Comparison of ENCODE assay signal across 10 cellular contexts in the genomic region with DNA sequence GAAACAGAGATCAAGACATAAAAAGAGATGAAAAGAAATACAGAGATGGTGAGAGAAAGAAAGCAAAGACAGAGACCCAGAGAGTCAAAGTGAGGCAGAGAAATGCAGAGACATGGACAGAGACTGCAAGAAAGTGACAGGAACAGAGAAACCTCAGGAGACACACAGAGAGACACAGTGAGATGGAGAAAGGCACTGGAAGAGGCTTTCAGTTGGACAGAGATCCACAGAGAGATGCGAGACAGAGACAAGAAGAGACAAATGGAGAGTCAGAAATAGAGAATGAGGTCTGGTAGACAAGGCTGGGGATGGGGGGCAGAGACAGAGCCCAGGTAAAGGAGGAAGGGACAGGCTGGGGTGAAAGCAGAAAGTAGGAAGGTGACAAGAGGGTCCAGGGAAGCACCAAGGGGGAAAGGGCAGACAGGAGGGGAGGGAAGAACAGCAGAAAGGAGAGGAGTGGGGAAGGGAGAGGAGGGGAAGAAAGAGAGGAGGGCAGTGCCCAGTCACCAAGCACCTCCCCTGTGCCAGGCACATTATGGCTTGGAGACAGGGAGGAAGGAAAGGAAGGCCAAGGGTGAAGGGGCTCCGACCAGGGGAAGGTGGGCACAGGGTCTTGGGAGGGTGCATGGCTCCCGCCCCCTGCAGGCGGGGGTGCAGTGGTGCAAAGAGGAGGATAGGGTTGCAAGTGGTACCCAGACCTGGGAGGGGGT. TPM values are rescaled to one million over a fixed set of nuclear protein-coding genes. Genes with fewer than 3 reads are reported as not detected.
DNase-seq lines count a peak whose midpoint lies in the region; ATAC-seq, FAIRE-seq and TF ChIP-seq lines count a peak whose summit lies in the region.
"Had no signal": no experiment of that assay in that cellular context is flagged by ENCODE, and none has a peak within 500 bp of the region (broad histone marks: within the 10 kb centered on the region; RNA-seq: fewer than 3 reads in every experiment).

No MANE protein-coding gene starts in this region.

- POLR2A ChIA-PET in endothelial cell of umbilical vein (lab: Charles Lee), result no interaction called here

- H3K27me3 ChIP-seq in cardiac muscle cell (peaks cover 95% of the 10 kb centered on the region), endothelial cell of umbilical vein (ENCODE audit: control insufficient read depth in 2 of 2, insufficient read depth in 2 of 2, low read length in 2 of 2) (peaks cover 59% of the 10 kb centered on the region in 2 experiments), colonic mucosa (peaks cover 44% of the 10 kb centered on the region)

- H3K4me3 ChIP-seq in cardiac muscle cell (no peak overlapping the region), endothelial cell of umbilical vein (replicated peaks in 1 of 3; ENCODE audit: insufficient read depth in 1 of 3, low read depth in 1 of 3, low read length in 3 of 3) (no peak overlapping the region), colonic mucosa (no peak overlapping the region)

- H3K4me1 ChIP-seq in cardiac muscle cell (ENCODE audit: low read depth), result peaks cover 5% of the 10 kb centered on the region
- peaks cover 8% of the 10 kb centered on the region for H3K4me1 ChIP-seq in endothelial cell of umbilical vein (ENCODE audit: control insufficient read depth, extremely low read depth, insufficient read depth, low read length)
- H3K4me1 ChIP-seq in colonic mucosa, result no peaks in the 10 kb centered on the region

- BruUV-seq in endothelial cell of umbilical vein (replicated peaks; lab: Mats Ljungman, UMichigan), result no TSS peak

- no peak overlapping the region for H3K9ac ChIP-seq in endothelial cell of umbilical vein (replicated peaks; ENCODE audit: extremely low read depth, insufficient read depth, low read length)
- no peak overlapping the region for H3K9ac ChIP-seq in colonic mucosa (ENCODE audit: low read depth in 2 of 2, low read length in 2 of 2)

- peak in 1 of 2 donors; percentile 15 for DNase-seq in cardiac muscle cell (ENCODE audit: low read depth in 1 of 2, low spot score in 1 of 2)
- DNase-seq in Right ventricle myocardium inferior (ENCODE audit: missing footprints), result no peak
- DNase-seq in NCI-H1105 (lab: John Stamatoyannopoulos, UW), result peak; percentile 14
- DNase-seq in endothelial cell of umbilical vein (ENCODE audit: low read depth, low spot score), result no peak
- DNase-seq in stimulated activated naive CD8-positive, alpha-beta T cell treated with anti-CD3 and anti-CD28 coated beads, Interleukin-15, amount 100 ng/mL, for 72 hours, result peak in 1 of 2 donors; percentile 34
- DNase-seq in colonic mucosa, result no peak
- DNase-seq in inferior parietal cortex (ENCODE audit: extremely low spot score), result no peak
- no peak for DNase-seq in HT-29 (ENCODE audit: low spot score)
- DNase-seq: aorta, NCI-H2171 had no signal

- TF ChIP-seq POLR2A in endothelial cell of umbilical vein (IDR thresholded peaks at IDR 0.05; ENCODE audit: low read depth, low read length), result no peak

- H4K20me1 ChIP-seq in endothelial cell of umbilical vein (replicated peaks; ENCODE audit: control insufficient read depth, extremely low read depth, insufficient read depth, low read length), result no peaks in the 10 kb centered on the region

- H3K36me3 ChIP-seq in cardiac muscle cell, result no peaks in the 10 kb centered on the region
- no peaks in the 10 kb centered on the region for H3K36me3 ChIP-seq in endothelial cell of umbilical vein (ENCODE audit: control insufficient read depth in 2 of 2, extremely low read depth in 1 of 2, insufficient read depth in 2 of 2, low read length in 2 of 2)
- no peaks in the 10 kb centered on the region for H3K36me3 ChIP-seq in colonic mucosa

- H3K4me2 ChIP-seq in endothelial cell of umbilical vein (ENCODE audit: insufficient read depth, low read length), result no peak overlapping the region

- dilution Hi-C loops in endothelial cell of umbilical vein (cut with MboI; ENCODE audit: extremely low pct_ligation_motif_present, low sequenced_read_pairs), result no loop called here

- H3K27me3 Mint-ChIP-seq in stimulated activated naive CD8-positive, alpha-beta T cell treated with anti-CD3 and anti-CD28 coated beads, Interleukin-15, amount 100 ng/mL, for 72 hours, result peaks cover 22% of the 10 kb centered on the region

- H3K27ac ChIP-seq in cardiac muscle cell (no peak overlapping the region), endothelial cell of umbilical vein (ENCODE audit: insufficient read depth, low read depth, low read length) (no peak overlapping the region), colonic mucosa (no peak overlapping the region)

- H3K79me2 ChIP-seq in endothelial cell of umbilical vein (ENCODE audit: control insufficient read depth, insufficient read depth, low read length), result no peaks in the 10 kb centered on the region

- TF ChIP-seq CTCF in cardiac muscle cell (IDR thresholded peaks at IDR 0.05; ENCODE audit: low read depth, low read length) (peak; percentile 38), endothelial cell of umbilical vein (IDR thresholded peaks at IDR 0.05; ENCODE audit: extremely low read depth in 1 of 2, insufficient read depth in 1 of 2, low read depth in 1 of 2, low read length in 2 of 2) (peak; percentile 32 to 58), colonic mucosa (IDR thresholded peaks at IDR 0.05) (no peak)

- FAIRE-seq in endothelial cell of umbilical vein (lab: Jason Lieb, UNC), result no peak

- H2AFZ ChIP-seq in endothelial cell of umbilical vein (ENCODE audit: low read depth, low read length), result no peak overlapping the region

- no peak for ATAC-seq in Right ventricle myocardium inferior
- ATAC-seq in stimulated activated naive CD8-positive, alpha-beta T cell treated with anti-CD3 and anti-CD28 coated beads, Interleukin-15, amount 100 ng/mL, for 72 hours, result peak; percentile 32

- no peaks in the 10 kb centered on the region for H3K9me3 Mint-ChIP-seq in stimulated activated naive CD8-positive, alpha-beta T cell treated with anti-CD3 and anti-CD28 coated beads, Interleukin-15, amount 100 ng/mL, for 72 hours

- H3K9me1 ChIP-seq in endothelial cell of umbilical vein (replicated peaks; ENCODE audit: control insufficient read depth, extremely low read depth, insufficient read depth, low read length), result no peaks in the 10 kb centered on the region

- no peaks in the 10 kb centered on the region for H3K9me3 ChIP-seq in cardiac muscle cell (ENCODE audit: low read depth)
- no peaks in the 10 kb centered on the region for H3K9me3 ChIP-seq in endothelial cell of umbilical vein (replicated peaks; ENCODE audit: control insufficient read depth, insufficient read depth, low read length)
- no peaks in the 10 kb centered on the region for H3K9me3 ChIP-seq in colonic mucosa

- H3K4me3 Mint-ChIP-seq in stimulated activated naive CD8-positive, alpha-beta T cell treated with anti-CD3 and anti-CD28 coated beads, Interleukin-15, amount 100 ng/mL, for 72 hours, result no peak overlapping the region

- no peak overlapping the region for H3K27ac Mint-ChIP-seq in stimulated activated naive CD8-positive, alpha-beta T cell treated with anti-CD3 and anti-CD28 coated beads, Interleukin-15, amount 100 ng/mL, for 72 hours

- intact Hi-C loops in Right ventricle myocardium inferior (cut with DNase I) (no loop called here), endothelial cell of umbilical vein (cut with micrococcal nuclease) (no loop called here), colonic mucosa (cut with DNase I) (no loop called here)

- CTCF ChIA-PET in endothelial cell of umbilical vein (lab: Charles Lee), result no interaction called here

- H3K4me1 Mint-ChIP-seq in stimulated activated naive CD8-positive, alpha-beta T cell treated with anti-CD3 and anti-CD28 coated beads, Interleukin-15, amount 100 ng/mL, for 72 hours, result peaks cover 20% of the 10 kb centered on the region

RNA-seq across cellular contexts. Expression of gene DEDD2, which starts 38.5 kb away (rescaled TPM):
- total RNA-seq in cardiac muscle cell, result 69.7 and 71.6 TPM in 2 replicates
- polyA plus RNA-seq in cardiac muscle cell, result 46.0 and 58.2 TPM in 2 replicates
- 16.7 TPM for total RNA-seq in Right ventricle myocardium inferior
- 19.3 and 19.5 TPM in 2 replicates for total RNA-seq in endothelial cell of umbilical vein
- polyA plus RNA-seq in endothelial cell of umbilical vein, result 34.8 and 38.5 TPM in 2 replicates
- polyA plus RNA-seq in endothelial cell of umbilical vein (2011; cell fraction: cytosol; rRNA removed), result 18.5 and 24.2 TPM in 2 replicates
- polyA plus RNA-seq in endothelial cell of umbilical vein (2011; cell fraction: nucleus; rRNA removed), result 12.7 and 16.1 TPM in 2 replicates
- polyA plus RNA-seq in endothelial cell of umbilical vein (2012), result 14.2 and 19.6 TPM in 2 replicates
- 12.6 and 12.8 TPM in 2 replicates for polyA minus RNA-seq in endothelial cell of umbilical vein
- 5.8 TPM for polyA minus RNA-seq in endothelial cell of umbilical vein (2011; cell fraction: cytosol; rRNA and poly(A)+ RNA removed)
- polyA minus RNA-seq in endothelial cell of umbilical vein (2011; cell fraction: nucleus; rRNA and poly(A)+ RNA removed), result 3.5 and 6.1 TPM in 2 replicates
- total RNA-seq in colonic mucosa, result 10 to 100 TPM; 27.0 to 33.8 TPM
- 121 and 124 TPM in 2 replicates for total RNA-seq in HT-29 (2014; rRNA removed; shearing (Covaris generic))

RNA-seq across cellular contexts. Expression of gene ZNF526, which starts 41.2 kb away (rescaled TPM):
- total RNA-seq in cardiac muscle cell (8.8 and 13.0 TPM in 2 replicates), Right ventricle myocardium inferior (6.1 TPM), endothelial cell of umbilical vein (13.3 and 13.4 TPM in 2 replicates), colonic mucosa (10 to 100 TPM in 1 of 2 donors, 1 to 10 TPM in 1; 9.3 to 12.8 TPM)
- polyA plus RNA-seq in cardiac muscle cell (9.2 and 10.1 TPM in 2 replicates), endothelial cell of umbilical vein (6.5 and 8.0 TPM in 2 replicates)
- 3.5 and 3.7 TPM in 2 replicates for polyA plus RNA-seq in endothelial cell of umbilical vein (2011; cell fraction: cytosol; rRNA removed)
- 4.0 and 4.5 TPM in 2 replicates for polyA plus RNA-seq in endothelial cell of umbilical vein (2011; cell fraction: nucleus; rRNA removed)
- 8.1 and 8.7 TPM in 2 replicates for polyA plus RNA-seq in endothelial cell of umbilical vein (2012)
- 10.5 and 13.9 TPM in 2 replicates for polyA minus RNA-seq in endothelial cell of umbilical vein
- 3.8 TPM for polyA minus RNA-seq in endothelial cell of umbilical vein (2011; cell fraction: cytosol; rRNA and poly(A)+ RNA removed)
- 6.1 and 6.9 TPM in 2 replicates for polyA minus RNA-seq in endothelial cell of umbilical vein (2011; cell fraction: nucleus; rRNA and poly(A)+ RNA removed)
- 15.3 and 15.9 TPM in 2 replicates for total RNA-seq in HT-29 (2014; rRNA removed; shearing (Covaris generic))

RNA-seq across cellular contexts. Expression of gene POU2F2, which starts 46.7 kb away (rescaled TPM):
- not detected in 2 replicates for total RNA-seq in cardiac muscle cell
- polyA plus RNA-seq in cardiac muscle cell, result 0.12 and 0.31 TPM in 2 replicates
- total RNA-seq in Right ventricle myocardium inferior, result 1.5 TPM
- total RNA-seq in endothelial cell of umbilical vein, result 3.2 and 4.0 TPM in 2 replicates
- 3.7 and 4.1 TPM in 2 replicates for polyA plus RNA-seq in endothelial cell of umbilical vein
- 1.2 and 1.7 TPM in 2 replicates for polyA plus RNA-seq in endothelial cell of umbilical vein (2011; cell fraction: cytosol; rRNA removed)
- 3.4 and 3.7 TPM in 2 replicates for polyA plus RNA-seq in endothelial cell of umbilical vein (2011; cell fraction: nucleus; rRNA removed)
- 2.0 and 2.8 TPM in 2 replicates for polyA plus RNA-seq in endothelial cell of umbilical vein (2012)
- polyA minus RNA-seq in endothelial cell of umbilical vein, result 1.2 and 2.5 TPM in 2 replicates
- not detected for polyA minus RNA-seq in endothelial cell of umbilical vein (2011; cell fraction: cytosol; rRNA and poly(A)+ RNA removed)
- polyA minus RNA-seq in endothelial cell of umbilical vein (2011; cell fraction: nucleus; rRNA and poly(A)+ RNA removed), result 0.87 and 4.2 TPM in 2 replicates
- total RNA-seq in colonic mucosa, result 1 to 10 TPM; 2.1 to 4.0 TPM
- total RNA-seq in HT-29 (2014; rRNA removed; shearing (Covaris generic)), result 0.03 and 0.44 TPM in 2 replicates
